In the genomic region with DNA sequence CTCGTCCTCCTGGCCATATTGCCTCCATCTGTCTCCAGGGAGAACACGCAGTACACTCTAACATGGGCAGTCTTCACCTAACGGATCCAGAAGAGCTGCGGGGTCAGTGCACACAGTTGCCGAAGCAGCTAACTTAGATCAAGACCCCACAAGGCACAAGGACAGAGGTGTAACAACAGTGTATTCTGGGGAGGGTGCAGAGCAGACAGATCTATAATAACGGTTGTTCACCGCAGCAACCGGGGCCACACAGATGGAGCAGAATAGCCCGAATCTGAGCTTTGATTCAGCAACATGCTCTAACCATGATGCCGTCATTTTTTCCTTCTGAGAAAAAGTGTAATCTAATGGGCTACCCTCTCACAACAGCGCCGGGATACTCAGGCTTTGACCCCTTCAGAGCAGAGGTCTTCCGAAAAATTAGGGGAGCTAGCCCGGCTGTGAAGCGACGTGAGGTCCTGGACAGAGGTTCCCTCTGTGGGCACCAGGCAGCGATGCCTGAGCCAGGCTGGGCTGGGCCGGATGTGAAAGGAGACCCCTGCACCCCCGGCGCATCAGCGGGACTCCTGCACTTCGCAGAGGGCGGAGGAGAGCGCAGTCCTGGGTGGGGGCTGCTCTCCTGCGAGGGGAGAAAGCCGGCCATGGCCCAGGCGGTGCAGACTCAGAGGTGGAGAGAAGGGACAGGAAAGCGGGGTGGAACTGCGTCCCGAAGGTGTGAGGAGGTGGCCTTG, we compare ENCODE assay signal across 8 cellular contexts. TPM values are rescaled to one million over a fixed set of nuclear protein-coding genes. Genes with fewer than 3 reads are reported as not detected.
DNase-seq lines count a peak whose midpoint lies in the region; ATAC-seq, FAIRE-seq and TF ChIP-seq lines count a peak whose summit lies in the region.

No MANE protein-coding gene starts in this region.

- H3K36me3 Mint-ChIP-seq in MCF 10A (ENCODE audit: insufficient read depth, unreplicated experiment), result peaks cover 5% of the 10 kb centered on the region

- no peaks in the 10 kb centered on the region; the same call in 1 of the 2 replicates for H4K20me1 ChIP-seq in SU-DHL-6 (ENCODE audit: low read depth, low read length)

- H3F3A ChIP-seq in SU-DHL-6 (ENCODE audit: insufficient read depth), result no peaks in the 10 kb centered on the region

- DNase-seq in MCF 10A (ENCODE audit: unreplicated experiment) (no peak), iris pigment epithelial cell (ENCODE audit: low read depth) (peak; percentile 26), GM12892 (ENCODE audit: insufficient read length) (no peak), T1000 (lab: John Stamatoyannopoulos, UW) (no peak)
- DNase-seq in stimulated activated CD4-positive, alpha-beta T cell treated with anti-CD3 and anti-CD28 coated beads, Interleukin-12 subunit alpha, Interleukin-12 subunit beta, amount 100 ng/mL, for 4 hours, result peak; percentile 23

- H3K4me3 Mint-ChIP-seq in MCF 10A (ENCODE audit: unreplicated experiment), result peak overlapping the region; percentile 78

- H3K79me2 ChIP-seq in SU-DHL-6 (ENCODE audit: insufficient read depth, low read length), result no peaks in the 10 kb centered on the region

- no TSS peak for BruUV-seq in MCF 10A (replicated peaks; lab: Mats Ljungman, UMichigan)

- no peaks in the 10 kb centered on the region for H3K9me3 ChIP-seq in SU-DHL-6 (ENCODE audit: insufficient read depth, low read length)

- H3K9ac ChIP-seq in SU-DHL-6 (ENCODE audit: low read length), result peak overlapping the region; percentile 71

- peak; percentile 9 for ATAC-seq in GM18498 (IDR thresholded peaks at IDR 0.05; ENCODE audit: unreplicated experiment)
- peak; percentile 17 for ATAC-seq in HG03025 (IDR thresholded peaks at IDR 0.05; ENCODE audit: low FRiP score, unreplicated experiment)

- H3K9me2 ChIP-seq in SU-DHL-6 (replicated peaks; ENCODE audit: insufficient read depth, low read length), result no peaks in the 10 kb centered on the region

- no peaks in the 10 kb centered on the region for H3K9me3 Mint-ChIP-seq in MCF 10A (ENCODE audit: unreplicated experiment)

- peak overlapping the region; percentile 94 for H2AFZ ChIP-seq in SU-DHL-6 (ENCODE audit: low read depth, low read length, severe bottlenecking)

- peak overlapping the region; percentile 63 for H3K4me3 ChIP-seq in SU-DHL-6 (ENCODE audit: insufficient read depth, low read length, poor library complexity, severe bottlenecking)

- no peak for TF ChIP-seq POLR2A in GM12892 (IDR thresholded peaks at IDR 0.05; ENCODE audit: low read depth, low read length)

- no peak for FAIRE-seq in GM12892 (lab: Jason Lieb, UNC)

- peaks cover 14% of the 10 kb centered on the region for H3K4me1 Mint-ChIP-seq in MCF 10A (ENCODE audit: insufficient read depth, unreplicated experiment)

- TF ChIP-seq CTCF in SU-DHL-6 (IDR thresholded peaks at IDR 0.05; ENCODE audit: insufficient read depth, low read length, poor library complexity, severe bottlenecking), result no peak
- TF ChIP-seq CTCF in MCF 10A (IDR thresholded peaks at IDR 0.05; ENCODE audit: unreplicated experiment), result no peak

- H3K36me3 ChIP-seq in SU-DHL-6 (ENCODE audit: low read length), result no peaks in the 10 kb centered on the region

- intact Hi-C loops in MCF 10A (cut with micrococcal nuclease), result loop anchor here (1.0 to 2.0 kb wide), 3 partner anchors 53 to 70 kb away; a partner anchor contains a TSS

- no peak overlapping the region for H3K27ac ChIP-seq in SU-DHL-6 (ENCODE audit: low read depth, low read length)

- H3K27me3 ChIP-seq in SU-DHL-6 (ENCODE audit: low read length), result no peaks in the 10 kb centered on the region

- H3K27me3 Mint-ChIP-seq in MCF 10A (ENCODE audit: insufficient read depth, unreplicated experiment), result no peaks in the 10 kb centered on the region

- no peak overlapping the region for H3K27ac Mint-ChIP-seq in MCF 10A (ENCODE audit: low read depth, unreplicated experiment)

- CTCF ChIA-PET in MCF 10A (lab: Yijun Ruan, JAX), result interaction anchor here (0.6 to 2.2 kb wide), 7 partner anchors 34 to 1561 kb away, joined by 3 to 8 read pairs (median 3); no protein-coding TSS in a partner anchor

- POLR2A ChIA-PET in MCF 10A (lab: Yijun Ruan, JAX), result interaction anchor here (0.8 to 1.8 kb wide), 6 partner anchors 8 to 89 kb away, joined by 3 to 13 read pairs (median 4); a partner anchor contains a TSS

- H3K4me2 ChIP-seq in SU-DHL-6 (ENCODE audit: low read depth, low read length, poor library complexity, severe bottlenecking), result peak overlapping the region; percentile 82

RNA-seq across cellular contexts. Expression of a gene that starts 57.5 kb away (rescaled TPM):
- 6.6 and 8.1 TPM in 2 replicates for total RNA-seq in MCF 10A (2022)
- 6.8 TPM for polyA plus RNA-seq in GM12892 (2012; ENCODE audit: missing spikeins)

Comparison
In these comparisons a context has a peak if more than half of its experiments do, and no peak if none do; other contexts are left out.
1. DNase-seq: peak in iris pigment epithelial cell (single experiment) and stimulated activated CD4-positive, alpha-beta T cell treated with anti-CD3 and anti-CD28 coated beads, Interleukin-12 subunit alpha, Interleukin-12 subunit beta, amount 100 ng/mL, for 4 hours (single experiment); none in MCF 10A (single experiment), GM12892 (single experiment) and T1000 (single experiment).